In genomic region chr14:49892301-49892635, GRCh38 we compare ENCODE assay signal across 8 cellular contexts. TPM values are rescaled to one million over a fixed set of nuclear protein-coding genes. Genes with fewer than 3 reads are reported as not detected.
DNase-seq lines count a peak whose midpoint lies in the region; ATAC-seq lines count a peak whose summit lies in the region.

No MANE protein-coding gene starts in this region.

- peaks cover 27% of the 10 kb centered on the region for H3K4me1 Mint-ChIP-seq in stimulated activated effector memory CD8-positive, alpha-beta T cell treated with anti-CD3 and anti-CD28 coated beads, Interleukin-12 subunit alpha, Interleukin-12 subunit beta, amount 100 ng/mL, for 72 hours

- no peaks in the 10 kb centered on the region for H3K27me3 ChIP-seq in layer of hippocampus (ENCODE audit: control insufficient read depth, insufficient read depth, low read length)

- peak overlapping the region; percentile 99 for H3K27ac Mint-ChIP-seq in stimulated activated effector memory CD8-positive, alpha-beta T cell treated with anti-CD3 and anti-CD28 coated beads, Interleukin-12 subunit alpha, Interleukin-12 subunit beta, amount 100 ng/mL, for 72 hours

- intact Hi-C loops in Right ventricle myocardium inferior (cut with DNase I): loop anchor here (1.0 to 5.0 kb wide), 4 partner anchors 24 to 155 kb away; no protein-coding TSS in a partner anchor
- intact Hi-C loops in cardiac septum (cut with DNase I): loop anchor here (1.0 to 5.0 kb wide), 3 partner anchors 24 to 215 kb away; no protein-coding TSS in a partner anchor

- peak overlapping the region; percentile 96 for H3K4me3 Mint-ChIP-seq in stimulated activated effector memory CD8-positive, alpha-beta T cell treated with anti-CD3 and anti-CD28 coated beads, Interleukin-12 subunit alpha, Interleukin-12 subunit beta, amount 100 ng/mL, for 72 hours

- ATAC-seq in Right ventricle myocardium inferior: peak; percentile 66
- ATAC-seq in HG02642 (IDR thresholded peaks at IDR 0.05; ENCODE audit: poor library complexity, unreplicated experiment): peak; percentile 37
- no peak for ATAC-seq in stimulated activated effector memory CD8-positive, alpha-beta T cell treated with anti-CD3 and anti-CD28 coated beads, Interleukin-12 subunit alpha, Interleukin-12 subunit beta, amount 100 ng/mL, for 72 hours

- H3K36me3 Mint-ChIP-seq in stimulated activated effector memory CD8-positive, alpha-beta T cell treated with anti-CD3 and anti-CD28 coated beads, Interleukin-12 subunit alpha, Interleukin-12 subunit beta, amount 100 ng/mL, for 72 hours: peaks cover 74% of the 10 kb centered on the region

- DNase-seq in Right ventricle myocardium inferior (ENCODE audit: missing footprints) (no peak), cardiac septum (ENCODE audit: low spot score) (no peak), NCI-H1417 treated with DMSO at 0.1 percent for 48 hours (lab: John Stamatoyannopoulos, UW) (peak; percentile 49), T-helper 2 cell (peak in 3 of 5 experiments; percentile 18 to 79 (median 54))
- no peak for DNase-seq in stimulated activated effector memory CD8-positive, alpha-beta T cell treated with anti-CD3 and anti-CD28 coated beads, Interleukin-12 subunit alpha, Interleukin-12 subunit beta, amount 100 ng/mL, for 72 hours (ENCODE audit: low spot score in 2 of 2)

- no peaks in the 10 kb centered on the region for H3K9me3 Mint-ChIP-seq in stimulated activated effector memory CD8-positive, alpha-beta T cell treated with anti-CD3 and anti-CD28 coated beads, Interleukin-12 subunit alpha, Interleukin-12 subunit beta, amount 100 ng/mL, for 72 hours

- H3K27ac ChIP-seq in cingulate gyrus (ENCODE audit: low read depth, low read length) (peak overlapping the region; percentile 73), layer of hippocampus (ENCODE audit: low read depth, low read length) (peak overlapping the region; percentile 92)

RNA-seq across cellular contexts. Expression of gene ARF6, which starts 0.6 kb away (rescaled TPM):
- total RNA-seq in Right ventricle myocardium inferior (25.1 TPM), cardiac septum (33.2 TPM)

RNA-seq across cellular contexts. Expression of gene NEMF, which starts 39.7 kb away (rescaled TPM):
- 60.5 TPM for total RNA-seq in Right ventricle myocardium inferior
- total RNA-seq in cardiac septum: 54.0 TPM

Comparison
In these comparisons a context has a peak if more than half of its experiments do, and no peak if none do; other contexts are left out.
1. DNase-seq: peak in NCI-H1417 treated with DMSO at 0.1 percent for 48 hours (single experiment) and T-helper 2 cell (3 of 5); none in Right ventricle myocardium inferior (single experiment), cardiac septum (single experiment) and stimulated activated effector memory CD8-positive, alpha-beta T cell treated with anti-CD3 and anti-CD28 coated beads, Interleukin-12 subunit alpha, Interleukin-12 subunit beta, amount 100 ng/mL, for 72 hours (0 of 2).